19 cellular contexts compared by ENCODE assay signal in the genomic region with DNA sequence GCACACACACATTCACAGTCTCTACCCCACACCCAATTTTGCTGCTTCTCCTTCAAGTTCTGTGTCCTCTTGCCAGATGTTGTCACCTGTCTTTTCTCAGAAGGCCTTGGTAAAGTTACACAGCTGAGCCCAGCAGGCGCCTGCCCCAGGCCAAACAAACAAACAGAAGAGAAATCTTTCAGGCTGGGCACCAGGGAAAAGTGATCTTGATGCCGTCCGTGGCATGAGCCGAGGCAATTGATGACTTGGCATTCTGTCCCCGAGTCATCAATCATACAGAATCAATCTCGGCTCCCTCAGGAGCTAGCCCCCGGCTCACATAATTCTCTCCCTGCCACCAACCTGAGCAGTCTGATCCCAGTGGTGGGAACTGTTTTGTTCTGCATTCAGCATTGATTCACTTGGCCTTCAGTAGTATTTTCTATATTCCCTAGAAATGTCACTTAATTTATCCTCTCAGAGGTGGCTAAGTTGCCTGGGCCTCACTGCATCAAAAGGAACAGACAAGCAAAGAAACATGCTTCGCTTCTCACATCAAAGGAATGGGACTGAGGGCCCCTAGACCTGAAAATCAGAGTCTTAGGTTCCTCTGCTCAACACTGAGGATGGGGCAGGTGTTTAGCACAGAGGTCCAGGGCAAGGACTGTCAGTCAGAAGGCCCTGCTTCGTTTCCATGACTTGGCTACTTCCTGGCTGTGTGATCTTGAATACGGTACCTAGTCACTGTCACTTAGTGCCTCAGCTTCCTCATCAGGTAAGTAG.
"Had no signal": no experiment of that assay in that cellular context is flagged by ENCODE, and none has a peak within 500 bp of the region (broad histone marks: within the 10 kb centered on the region; RNA-seq: fewer than 3 reads in every experiment).

No MANE protein-coding gene starts in this region.

- H3K36me3 Mint-ChIP-seq: immature natural killer cell, naive B cell had no signal

- H3K9me3 ChIP-seq: esophagus squamous epithelium, thoracic aorta, transverse colon had no signal

- H3K27ac Mint-ChIP-seq: immature natural killer cell, naive B cell had no signal

- FAIRE-seq: keratinocyte, small intestine had no signal

- H3K4me3 Mint-ChIP-seq: immature natural killer cell, naive B cell, neural crest cell had no signal

- H3K27ac ChIP-seq: epithelial cell of prostate, esophagus squamous epithelium, left ventricle myocardium inferior, stomach, thoracic aorta, transverse colon had no signal

- H3K4me1 Mint-ChIP-seq: immature natural killer cell, naive B cell had no signal

- H3K4me1 ChIP-seq: esophagus squamous epithelium, left ventricle myocardium inferior, stomach, transverse colon had no signal

- H3K36me3 ChIP-seq: esophagus squamous epithelium, left ventricle myocardium inferior, stomach, thoracic aorta, transverse colon had no signal

- H3K27me3 Mint-ChIP-seq: naive B cell had no signal

- H3K4me3 ChIP-seq: esophagus squamous epithelium, left ventricle myocardium inferior, lung, stomach, thoracic aorta, transverse colon had no signal

- DNase-seq: effector memory CD4-positive, alpha-beta T cell; esophagus squamous epithelium; foreskin fibroblast; immature natural killer cell; left ventricle myocardium inferior; mesenchymal stem cell; naive B cell; posterior cingulate gyrus; small intestine; stimulated activated CD4-positive, alpha-beta T cell treated with anti-CD3 and anti-CD28 coated beads, Interleukin-12 subunit alpha, Interleukin-12 subunit beta, amount 100 ng/mL, for 4 hours; stimulated activated naive CD4-positive, alpha-beta T cell; stomach; substantia nigra; transverse colon had no signal

- H3K27me3 ChIP-seq: esophagus squamous epithelium, stomach, transverse colon had no signal
